ENCODE assay signal across 23 cellular contexts in the genomic region with DNA sequence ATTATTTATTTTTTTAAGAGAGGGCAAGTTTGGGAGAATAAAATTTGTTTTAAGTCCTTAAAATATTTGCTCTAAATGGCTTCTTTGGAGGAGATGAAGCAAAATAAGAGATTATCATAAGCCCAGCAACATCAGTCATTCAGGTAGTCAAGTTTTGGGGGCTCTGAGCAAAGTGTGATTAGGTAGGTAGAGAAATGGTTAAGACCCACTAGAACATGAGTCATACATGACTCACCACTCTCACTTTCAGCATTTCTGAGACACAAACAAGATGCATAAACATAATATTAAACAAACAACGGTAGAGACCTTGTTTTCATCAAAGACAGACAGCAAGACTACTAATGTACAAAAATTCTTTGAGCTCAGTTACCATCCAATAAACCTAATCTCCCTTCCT.
DNase-seq lines count a peak whose midpoint lies in the region; ATAC-seq, FAIRE-seq and TF ChIP-seq lines count a peak whose summit lies in the region.
"Had no signal": no experiment of that assay in that cellular context is flagged by ENCODE, and none has a peak within 500 bp of the region (broad histone marks: within the 10 kb centered on the region; RNA-seq: fewer than 3 reads in every experiment).

No MANE protein-coding gene starts in this region.

- no peak overlapping the region for H3K4me2 ChIP-seq in HepG2 (ENCODE audit: low read depth, low read length)
- H3K4me2 ChIP-seq: BLaER1 treated with 17β-estradiol and CSF1 and Interleukin-3, amounts not matched to agents 10 nM and 100 nM had no signal

- TF ChIP-seq POLR2A in HepG2 (IDR thresholded peaks at IDR 0.05; ENCODE audit: insufficient read depth in 1 of 2, low read depth in 2 of 2, low read length in 2 of 2) (no peak), right lobe of liver (IDR thresholded peaks at IDR 0.05) (no peak)

- no peak overlapping the region for H3K9ac ChIP-seq in HepG2 (ENCODE audit: insufficient read depth, low read depth, low read length)
- H3K9ac ChIP-seq: BLaER1 treated with 17β-estradiol and CSF1 and Interleukin-3, amounts not matched to agents 10 nM and 100 nM had no signal

- in situ Hi-C loops in HepG2 (cut with HindIII; ENCODE audit: extremely low pct_ligation_motif_present, low pct_unique_long_range_greater_than_20kb): no loop called here

- H3K27ac ChIP-seq in HepG2 (ENCODE audit: extremely low read length, insufficient read depth, low read length): no peak overlapping the region
- H3K27ac ChIP-seq in right lobe of liver: no peak overlapping the region
- H3K27ac ChIP-seq: BLaER1 treated with 17β-estradiol and CSF1 and Interleukin-3, amounts not matched to agents 10 nM and 100 nM; psoas muscle; thoracic aorta had no signal

- H3K4me1 ChIP-seq in HepG2 (ENCODE audit: insufficient read depth, low read length) (no peaks in the 10 kb centered on the region), right lobe of liver (no peaks in the 10 kb centered on the region)
- H3K4me1 ChIP-seq: psoas muscle had no signal

- H3K9me3 Mint-ChIP-seq in endothelial cell (ENCODE audit: unreplicated experiment): no peaks in the 10 kb centered on the region

- no peak for ATAC-seq in HepG2
- ATAC-seq in right lobe of liver: no peak
- no peak for ATAC-seq in GM18520 (IDR thresholded peaks at IDR 0.05; ENCODE audit: unreplicated experiment)
- ATAC-seq: activated CD4-positive, alpha-beta T cell treated with anti-CD3 and anti-CD28 coated beads for 36 hours; psoas muscle had no signal

- intact Hi-C loops in HepG2 (cut with micrococcal nuclease; ENCODE audit: unreplicated experiment): no loop called here
- intact Hi-C loops in right lobe of liver (cut with DNase I): no loop called here

- TF ChIP-seq CTCF in HepG2 (CRISPR knock-in tag; IDR thresholded peaks at IDR 0.05): no peak
- no peak for TF ChIP-seq CTCF in right lobe of liver (IDR thresholded peaks at IDR 0.05)
- TF ChIP-seq CTCF in fibroblast of mammary gland (conservative IDR thresholded peaks at IDR 0.05; ENCODE audit: control insufficient read depth, insufficient read depth, low read depth, low read length): no peak
- no peak for TF ChIP-seq CTCF in endothelial cell (IDR thresholded peaks at IDR 0.05; ENCODE audit: unreplicated experiment)

- H3K4me3 ChIP-seq in HepG2 (replicated peaks in 1 of 3; ENCODE audit: insufficient read depth in 1 of 3, low read depth in 2 of 3, low read length in 3 of 3) (no peak overlapping the region), right lobe of liver (no peak overlapping the region), fibroblast of mammary gland (ENCODE audit: control insufficient read depth, low read depth, low read length) (no peak overlapping the region)
- H3K4me3 ChIP-seq: BLaER1 treated with 17β-estradiol and CSF1 and Interleukin-3, amounts not matched to agents 10 nM and 100 nM; psoas muscle; thoracic aorta had no signal

- POLR2A ChIA-PET in HepG2 (lab: Yijun Ruan, JAX): no interaction called here

- H3K27me3 ChIP-seq in HepG2 (ENCODE audit: control insufficient read depth in 1 of 2, insufficient read depth in 2 of 2, low read length in 2 of 2): no peaks in the 10 kb centered on the region
- H3K27me3 ChIP-seq in right lobe of liver: no peaks in the 10 kb centered on the region
- H3K27me3 ChIP-seq: BLaER1 treated with 17β-estradiol and CSF1 and Interleukin-3, amounts not matched to agents 10 nM and 100 nM had no signal

- H2AFZ ChIP-seq in HepG2 (ENCODE audit: low read length): no peak overlapping the region

- TF ChIP-seq EP300 in HepG2 (IDR thresholded peaks at IDR 0.05; ENCODE audit: low read depth in 2 of 2, low read length in 2 of 2): no peak
- TF ChIP-seq EP300 in HepG2 (CRISPR knock-in tag; IDR thresholded peaks at IDR 0.05; ENCODE audit: borderline replicate concordance): no peak

- no peak for DNase-seq in HepG2 (ENCODE audit: low spot score)
- no peak for DNase-seq in right lobe of liver
- peak; percentile 11 for DNase-seq in NCI-H69 (lab: John Stamatoyannopoulos, UW)
- peak; percentile 43 for DNase-seq in fibroblast of mammary gland (ENCODE audit: low read depth)
- DNase-seq in cerebellum (ENCODE audit: low spot score): no peak
- DNase-seq in central memory CD4-positive, alpha-beta T cell: no peak
- DNase-seq in endothelial cell (ENCODE audit: low spot score): no peak
- DNase-seq: activated CD4-positive, alpha-beta T cell treated with anti-CD3 and anti-CD28 coated beads for 36 hours; activated CD8-positive, alpha-beta memory T cell treated with anti-CD3 and anti-CD28 coated beads, Interleukin-2, amount 50 U/mL, for 48 hours; activated naive CD4-positive, alpha-beta T cell; cerebellar nuclear complex; effector memory CD4-positive, alpha-beta T cell; hypothalamus; NCI-H146; psoas muscle; stimulated activated CD4-positive, alpha-beta T cell treated with anti-CD3 and anti-CD28 coated beads, Interleukin-12 subunit alpha, Interleukin-12 subunit beta, amount 100 ng/mL, for 4 hours had no signal

- no peaks in the 10 kb centered on the region for H3K27me3 Mint-ChIP-seq in endothelial cell (ENCODE audit: unreplicated experiment)
- H3K27me3 Mint-ChIP-seq: activated CD4-positive, alpha-beta T cell treated with anti-CD3 and anti-CD28 coated beads for 36 hours had no signal

- no peak overlapping the region for H3K27ac Mint-ChIP-seq in endothelial cell (ENCODE audit: unreplicated experiment)
- H3K27ac Mint-ChIP-seq: activated CD4-positive, alpha-beta T cell treated with anti-CD3 and anti-CD28 coated beads for 36 hours had no signal

- CTCF ChIA-PET in HepG2 (lab: Yijun Ruan, JAX; ENCODE audit: low intra/inter-chr PET ratio, low total read pairs): no interaction called here

- TF ChIP-seq RAD21 in HepG2 (CRISPR knock-in tag; IDR thresholded peaks at IDR 0.05): no peak

- WGBS in HepG2 (ENCODE audit: low lambda C conversion rate): 0% methylated on average over 1 of the region's 1 CpG
- 56% methylated on average over 1 of the region's 1 CpG for WGBS in right lobe of liver (ENCODE audit: insufficient coverage, low coverage, low lambda C conversion rate, missing lambda C conversion rate)

- FAIRE-seq in HepG2 (lab: Jason Lieb, UNC): no peak
- FAIRE-seq: A204.1, H54, keratinocyte, RCC 7860 had no signal

- H4K20me1 ChIP-seq in HepG2 (ENCODE audit: insufficient read depth, low read length): no peaks in the 10 kb centered on the region
- H4K20me1 ChIP-seq: BLaER1 treated with 17β-estradiol and CSF1 and Interleukin-3, amounts not matched to agents 10 nM and 100 nM had no signal

- BruUV-seq in HepG2 (replicated peaks; lab: Mats Ljungman, UMichigan): no TSS peak

- no peak overlapping the region for H3K4me3 Mint-ChIP-seq in endothelial cell (ENCODE audit: unreplicated experiment)
- H3K4me3 Mint-ChIP-seq: activated CD4-positive, alpha-beta T cell treated with anti-CD3 and anti-CD28 coated beads for 36 hours had no signal

- peaks cover 4% of the 10 kb centered on the region for H3K4me1 Mint-ChIP-seq in endothelial cell (ENCODE audit: unreplicated experiment)
- H3K4me1 Mint-ChIP-seq: activated CD4-positive, alpha-beta T cell treated with anti-CD3 and anti-CD28 coated beads for 36 hours had no signal

- H3K9me3 ChIP-seq in HepG2 (ENCODE audit: low read length): no peaks in the 10 kb centered on the region
- no peaks in the 10 kb centered on the region for H3K9me3 ChIP-seq in right lobe of liver
- H3K9me3 ChIP-seq: thoracic aorta had no signal

- H3K36me3 ChIP-seq in HepG2 (replicated peaks in 1 of 2; ENCODE audit: control insufficient read depth in 1 of 2, insufficient read depth in 2 of 2, low read length in 2 of 2) (no peaks in the 10 kb centered on the region), right lobe of liver (no peaks in the 10 kb centered on the region)
- H3K36me3 ChIP-seq: BLaER1 treated with 17β-estradiol and CSF1 and Interleukin-3, amounts not matched to agents 10 nM and 100 nM; thoracic aorta had no signal

- no peaks in the 10 kb centered on the region for H3K79me2 ChIP-seq in HepG2 (ENCODE audit: insufficient read depth, low read length)

- H3K36me3 Mint-ChIP-seq in endothelial cell (ENCODE audit: low read depth, unreplicated experiment): no peaks in the 10 kb centered on the region

TF ChIP-seq in HepG2, 621 proteins besides CTCF, POLR2A, EP300 and RAD21:
- TF ChIP-seq FOSL2 (CRISPR knock-in tag; IDR thresholded peaks at IDR 0.05) (peak; percentile 22; the same call in 1 of the 2 replicates), ZNF552 (CRISPR knock-in tag; IDR thresholded peaks at IDR 0.05; ENCODE audit: borderline replicate concordance) (no peak), ZNF652 (CRISPR knock-in tag; IDR thresholded peaks at IDR 0.05; ENCODE audit: borderline replicate concordance, low read depth) (0 out of 2 replicates have a peak, but pooled peaks have one; percentile 28)
TF ChIP-seq in HepG2: peak in this region for 2.

Comparison
In these comparisons a context has a peak if more than half of its experiments do, and no peak if none do; other contexts are left out.
1. DNase-seq: peak in NCI-H69 (single experiment) and fibroblast of mammary gland (single experiment); none in HepG2 (single experiment), right lobe of liver (0 of 3), cerebellum (single experiment), central memory CD4-positive, alpha-beta T cell (single experiment) and endothelial cell (single experiment).